ENCODE assay signal across 1 cellular context in the genomic region with DNA sequence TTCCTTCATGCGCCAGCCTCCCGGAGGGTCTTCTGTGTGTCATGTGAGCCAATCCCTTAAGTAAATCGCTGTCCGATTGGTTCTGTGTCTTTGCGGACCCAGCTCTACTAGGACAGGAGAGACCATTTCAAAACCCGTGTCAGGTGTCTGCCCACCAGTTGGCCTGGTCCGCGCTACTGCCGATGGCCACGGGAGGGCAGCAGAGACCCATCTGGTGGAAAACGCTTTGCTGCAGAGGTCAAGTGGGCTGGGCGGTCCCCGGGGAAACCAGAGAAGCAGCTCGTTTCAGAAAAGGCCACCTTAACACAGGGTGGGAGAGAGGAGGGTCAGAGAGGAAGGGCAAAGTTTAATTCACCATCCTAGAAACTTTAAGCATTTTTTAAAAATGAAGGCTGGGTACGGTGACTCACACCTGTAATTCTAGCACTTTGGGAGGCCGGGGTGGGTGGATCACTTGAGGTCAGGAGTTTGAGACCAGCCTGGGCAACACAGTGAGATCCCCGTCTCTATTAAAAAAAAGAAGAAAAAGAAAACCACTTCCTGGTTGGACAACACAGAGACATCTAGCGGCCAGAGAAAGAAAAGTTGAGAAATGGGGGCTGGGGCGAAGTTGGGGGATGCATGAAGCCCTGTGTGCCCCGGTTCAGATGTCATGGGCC.
TF ChIP-seq lines count a peak whose summit lies in the region.

No MANE protein-coding gene starts in this region.

TF ChIP-seq in HepG2, 621 proteins besides CTCF, POLR2A, EP300 and RAD21 (continued from another document and continues in another):
- TF ChIP-seq, protein P1, sequence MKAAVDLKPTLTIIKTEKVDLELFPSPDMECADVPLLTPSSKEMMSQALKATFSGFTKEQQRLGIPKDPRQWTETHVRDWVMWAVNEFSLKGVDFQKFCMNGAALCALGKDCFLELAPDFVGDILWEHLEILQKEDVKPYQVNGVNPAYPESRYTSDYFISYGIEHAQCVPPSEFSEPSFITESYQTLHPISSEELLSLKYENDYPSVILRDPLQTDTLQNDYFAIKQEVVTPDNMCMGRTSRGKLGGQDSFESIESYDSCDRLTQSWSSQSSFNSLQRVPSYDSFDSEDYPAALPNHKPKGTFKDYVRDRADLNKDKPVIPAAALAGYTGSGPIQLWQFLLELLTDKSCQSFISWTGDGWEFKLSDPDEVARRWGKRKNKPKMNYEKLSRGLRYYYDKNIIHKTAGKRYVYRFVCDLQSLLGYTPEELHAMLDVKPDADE (CRISPR knock-in tag; IDR thresholded peaks at IDR 0.05) = no peak
- TF ChIP-seq, protein P2, sequence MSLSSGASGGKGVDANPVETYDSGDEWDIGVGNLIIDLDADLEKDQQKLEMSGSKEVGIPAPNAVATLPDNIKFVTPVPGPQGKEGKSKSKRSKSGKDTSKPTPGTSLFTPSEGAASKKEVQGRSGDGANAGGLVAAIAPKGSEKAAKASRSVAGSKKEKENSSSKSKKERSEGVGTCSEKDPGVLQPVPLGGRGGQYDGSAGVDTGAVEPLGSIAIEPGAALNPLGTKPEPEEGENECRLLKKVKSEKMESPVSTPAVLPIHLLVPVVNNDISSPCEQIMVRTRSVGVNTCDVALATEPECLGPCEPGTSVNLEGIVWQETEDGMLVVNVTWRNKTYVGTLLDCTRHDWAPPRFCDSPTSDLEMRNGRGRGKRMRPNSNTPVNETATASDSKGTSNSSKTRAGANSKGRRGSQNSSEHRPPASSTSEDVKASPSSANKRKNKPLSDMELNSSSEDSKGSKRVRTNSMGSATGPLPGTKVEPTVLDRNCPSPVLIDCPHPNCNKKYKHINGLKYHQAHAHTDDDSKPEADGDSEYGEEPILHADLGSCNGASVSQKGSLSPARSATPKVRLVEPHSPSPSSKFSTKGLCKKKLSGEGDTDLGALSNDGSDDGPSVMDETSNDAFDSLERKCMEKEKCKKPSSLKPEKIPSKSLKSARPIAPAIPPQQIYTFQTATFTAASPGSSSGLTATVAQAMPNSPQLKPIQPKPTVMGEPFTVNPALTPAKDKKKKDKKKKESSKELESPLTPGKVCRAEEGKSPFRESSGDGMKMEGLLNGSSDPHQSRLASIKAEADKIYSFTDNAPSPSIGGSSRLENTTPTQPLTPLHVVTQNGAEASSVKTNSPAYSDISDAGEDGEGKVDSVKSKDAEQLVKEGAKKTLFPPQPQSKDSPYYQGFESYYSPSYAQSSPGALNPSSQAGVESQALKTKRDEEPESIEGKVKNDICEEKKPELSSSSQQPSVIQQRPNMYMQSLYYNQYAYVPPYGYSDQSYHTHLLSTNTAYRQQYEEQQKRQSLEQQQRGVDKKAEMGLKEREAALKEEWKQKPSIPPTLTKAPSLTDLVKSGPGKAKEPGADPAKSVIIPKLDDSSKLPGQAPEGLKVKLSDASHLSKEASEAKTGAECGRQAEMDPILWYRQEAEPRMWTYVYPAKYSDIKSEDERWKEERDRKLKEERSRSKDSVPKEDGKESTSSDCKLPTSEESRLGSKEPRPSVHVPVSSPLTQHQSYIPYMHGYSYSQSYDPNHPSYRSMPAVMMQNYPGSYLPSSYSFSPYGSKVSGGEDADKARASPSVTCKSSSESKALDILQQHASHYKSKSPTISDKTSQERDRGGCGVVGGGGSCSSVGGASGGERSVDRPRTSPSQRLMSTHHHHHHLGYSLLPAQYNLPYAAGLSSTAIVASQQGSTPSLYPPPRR (CRISPR knock-in tag; IDR thresholded peaks at IDR 0.05; ENCODE audit: borderline replicate concordance) = peak; percentile 32; the same call in 1 of the 2 replicates
- TF ChIP-seq THYN1 (CRISPR knock-in tag; IDR thresholded peaks at IDR 0.05; ENCODE audit: borderline replicate concordance, low read depth) (no peak), ZNF121 (CRISPR knock-in tag; IDR thresholded peaks at IDR 0.05) (peak; percentile 100), JUNB (CRISPR knock-in tag; IDR thresholded peaks at IDR 0.05; ENCODE audit: borderline replicate concordance) (no peak), ZNF333 (CRISPR knock-in tag; IDR thresholded peaks at IDR 0.05; ENCODE audit: borderline replicate concordance) (no peak), EZH2 (conservative IDR thresholded peaks at IDR 0.05; ENCODE audit: low read depth, low read length) (no peak), ZNF260 (CRISPR knock-in tag; IDR thresholded peaks at IDR 0.05; ENCODE audit: borderline replicate concordance, low read depth) (no peak), ZFP37 (CRISPR knock-in tag; IDR thresholded peaks at IDR 0.05; ENCODE audit: borderline replicate concordance) (no peak), ZIK1 (CRISPR knock-in tag; IDR thresholded peaks at IDR 0.05; ENCODE audit: borderline replicate concordance, low read depth) (0 out of 2 replicates have a peak, but pooled peaks have one; percentile 32), POLR2AphosphoS2 (IDR thresholded peaks at IDR 0.05; ENCODE audit: low read depth, low read length) (no peak), MEIS2 (CRISPR knock-in tag; IDR thresholded peaks at IDR 0.05) (no peak; the same call in 1 of the 2 replicates), ZMAT3 (CRISPR knock-in tag; conservative IDR thresholded peaks at IDR 0.05) (peak; percentile 51; the same call in 1 of the 2 replicates), BRCA1 (CRISPR knock-in tag; IDR thresholded peaks at IDR 0.05) (no peak), HOXA9 (CRISPR knock-in tag; IDR thresholded peaks at IDR 0.05; ENCODE audit: borderline replicate concordance) (no peak), ZNF205 (CRISPR knock-in tag; IDR thresholded peaks at IDR 0.05) (peak; percentile 78; the same call in 1 of the 2 replicates), BCL6 (CRISPR knock-in tag; IDR thresholded peaks at IDR 0.05) (no peak), TBX2 (CRISPR knock-in tag; IDR thresholded peaks at IDR 0.05; ENCODE audit: borderline replicate concordance) (peak; percentile 83), ZNF841 (CRISPR knock-in tag; IDR thresholded peaks at IDR 0.05; ENCODE audit: borderline replicate concordance) (no peak), CBX5 (CRISPR knock-in tag; IDR thresholded peaks at IDR 0.05; ENCODE audit: borderline replicate concordance) (peak; percentile 79; the same call in 1 of the 2 replicates), MEF2D (CRISPR knock-in tag; IDR thresholded peaks at IDR 0.05) (peak; percentile 56; the same call in 1 of the 2 replicates), ZNF101 (CRISPR knock-in tag; IDR thresholded peaks at IDR 0.05; ENCODE audit: borderline replicate concordance, low read depth) (no peak), POGZ (CRISPR knock-in tag; IDR thresholded peaks at IDR 0.05) (peak; percentile 42; the same call in 1 of the 2 replicates), ZFP90 (CRISPR knock-in tag; IDR thresholded peaks at IDR 0.05; ENCODE audit: borderline replicate concordance) (0 out of 2 replicates have a peak, but pooled peaks have one; percentile 69), SMYD3 (CRISPR knock-in tag; IDR thresholded peaks at IDR 0.05) (0 out of 2 replicates have a peak, but pooled peaks have one; percentile 57), ZNF431 (CRISPR knock-in tag; IDR thresholded peaks at IDR 0.05; ENCODE audit: borderline replicate concordance, low read depth) (no peak), EEA1 (CRISPR knock-in tag; IDR thresholded peaks at IDR 0.05; ENCODE audit: borderline replicate concordance) (0 out of 2 replicates have a peak, but pooled peaks have one; percentile 31), ZSCAN31 (CRISPR knock-in tag; IDR thresholded peaks at IDR 0.05; ENCODE audit: low read depth) (peak; percentile 64; the same call in 1 of the 2 replicates), MXI1 (IDR thresholded peaks at IDR 0.05; ENCODE audit: borderline replicate concordance, low read depth, low read length) (peak; percentile 45; the same call in 1 of the 3 replicates), SOX13 (IDR thresholded peaks at IDR 0.05) (no peak), SOX13 (CRISPR knock-in tag; conservative IDR thresholded peaks at IDR 0.05 in 1 of 2, IDR thresholded peaks at IDR 0.05 in 1 of 2) (peak in 1 of 2 experiments; percentile 25; a peak in 1 of 4 replicates), GTF3A (CRISPR knock-in tag; conservative IDR thresholded peaks at IDR 0.05) (peak; percentile 93), SETDB1 (CRISPR knock-in tag; IDR thresholded peaks at IDR 0.05; ENCODE audit: borderline replicate concordance) (no peak), ZNF615 (CRISPR knock-in tag; IDR thresholded peaks at IDR 0.05; ENCODE audit: borderline replicate concordance) (no peak), ZSCAN9 (CRISPR knock-in tag; IDR thresholded peaks at IDR 0.05; ENCODE audit: borderline replicate concordance) (peak; percentile 66; the same call in 1 of the 2 replicates), RFX3 (CRISPR knock-in tag; IDR thresholded peaks at IDR 0.05) (peak; percentile 48), DNMT3B (CRISPR knock-in tag; conservative IDR thresholded peaks at IDR 0.05) (no peak), ZBTB38 (CRISPR knock-in tag; IDR thresholded peaks at IDR 0.05) (peak; percentile 48; the same call in 1 of the 2 replicates), ZNF562 (CRISPR knock-in tag; IDR thresholded peaks at IDR 0.05; ENCODE audit: borderline replicate concordance) (no peak), KDM3A (CRISPR knock-in tag; IDR thresholded peaks at IDR 0.05; ENCODE audit: low read depth) (peak; percentile 77; the same call in 1 of the 2 replicates), ZBTB7A (CRISPR knock-in tag; IDR thresholded peaks at IDR 0.05) (peak; percentile 54; the same call in 1 of the 2 replicates), ZNF761 (CRISPR knock-in tag; conservative IDR thresholded peaks at IDR 0.05) (0 out of 2 replicates have a peak, but pooled peaks have one; percentile 86), ZSCAN20 (CRISPR knock-in tag; IDR thresholded peaks at IDR 0.05; ENCODE audit: borderline replicate concordance) (no peak), MIXL1 (CRISPR knock-in tag; IDR thresholded peaks at IDR 0.05) (no peak), ZMYM2 (CRISPR knock-in tag; IDR thresholded peaks at IDR 0.05) (peak; percentile 76; the same call in 1 of the 2 replicates)
- TF ChIP-seq, protein P3, sequence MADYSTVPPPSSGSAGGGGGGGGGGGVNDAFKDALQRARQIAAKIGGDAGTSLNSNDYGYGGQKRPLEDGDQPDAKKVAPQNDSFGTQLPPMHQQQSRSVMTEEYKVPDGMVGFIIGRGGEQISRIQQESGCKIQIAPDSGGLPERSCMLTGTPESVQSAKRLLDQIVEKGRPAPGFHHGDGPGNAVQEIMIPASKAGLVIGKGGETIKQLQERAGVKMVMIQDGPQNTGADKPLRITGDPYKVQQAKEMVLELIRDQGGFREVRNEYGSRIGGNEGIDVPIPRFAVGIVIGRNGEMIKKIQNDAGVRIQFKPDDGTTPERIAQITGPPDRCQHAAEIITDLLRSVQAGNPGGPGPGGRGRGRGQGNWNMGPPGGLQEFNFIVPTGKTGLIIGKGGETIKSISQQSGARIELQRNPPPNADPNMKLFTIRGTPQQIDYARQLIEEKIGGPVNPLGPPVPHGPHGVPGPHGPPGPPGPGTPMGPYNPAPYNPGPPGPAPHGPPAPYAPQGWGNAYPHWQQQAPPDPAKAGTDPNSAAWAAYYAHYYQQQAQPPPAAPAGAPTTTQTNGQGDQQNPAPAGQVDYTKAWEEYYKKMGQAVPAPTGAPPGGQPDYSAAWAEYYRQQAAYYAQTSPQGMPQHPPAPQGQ (CRISPR knock-in tag; IDR thresholded peaks at IDR 0.05; ENCODE audit: borderline replicate concordance) = no peak
- TF ChIP-seq, protein P4, sequence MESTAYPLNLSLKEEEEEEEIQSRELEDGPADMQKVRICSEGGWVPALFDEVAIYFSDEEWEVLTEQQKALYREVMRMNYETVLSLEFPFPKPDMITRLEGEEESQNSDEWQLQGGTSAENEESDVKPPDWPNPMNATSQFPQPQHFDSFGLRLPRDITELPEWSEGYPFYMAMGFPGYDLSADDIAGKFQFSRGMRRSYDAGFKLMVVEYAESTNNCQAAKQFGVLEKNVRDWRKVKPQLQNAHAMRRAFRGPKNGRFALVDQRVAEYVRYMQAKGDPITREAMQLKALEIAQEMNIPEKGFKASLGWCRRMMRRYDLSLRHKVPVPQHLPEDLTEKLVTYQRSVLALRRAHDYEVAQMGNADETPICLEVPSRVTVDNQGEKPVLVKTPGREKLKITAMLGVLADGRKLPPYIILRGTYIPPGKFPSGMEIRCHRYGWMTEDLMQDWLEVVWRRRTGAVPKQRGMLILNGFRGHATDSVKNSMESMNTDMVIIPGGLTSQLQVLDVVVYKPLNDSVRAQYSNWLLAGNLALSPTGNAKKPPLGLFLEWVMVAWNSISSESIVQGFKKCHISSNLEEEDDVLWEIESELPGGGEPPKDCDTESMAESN (CRISPR knock-in tag; conservative IDR thresholded peaks at IDR 0.05) = peak; percentile 64; the same call in 1 of the 2 replicates
- TF ChIP-seq, protein P5, sequence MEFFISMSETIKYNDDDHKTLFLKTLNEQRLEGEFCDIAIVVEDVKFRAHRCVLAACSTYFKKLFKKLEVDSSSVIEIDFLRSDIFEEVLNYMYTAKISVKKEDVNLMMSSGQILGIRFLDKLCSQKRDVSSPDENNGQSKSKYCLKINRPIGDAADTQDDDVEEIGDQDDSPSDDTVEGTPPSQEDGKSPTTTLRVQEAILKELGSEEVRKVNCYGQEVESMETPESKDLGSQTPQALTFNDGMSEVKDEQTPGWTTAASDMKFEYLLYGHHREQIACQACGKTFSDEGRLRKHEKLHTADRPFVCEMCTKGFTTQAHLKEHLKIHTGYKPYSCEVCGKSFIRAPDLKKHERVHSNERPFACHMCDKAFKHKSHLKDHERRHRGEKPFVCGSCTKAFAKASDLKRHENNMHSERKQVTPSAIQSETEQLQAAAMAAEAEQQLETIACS (CRISPR knock-in tag; IDR thresholded peaks at IDR 0.05) = no peak
- TF ChIP-seq, protein P6, sequence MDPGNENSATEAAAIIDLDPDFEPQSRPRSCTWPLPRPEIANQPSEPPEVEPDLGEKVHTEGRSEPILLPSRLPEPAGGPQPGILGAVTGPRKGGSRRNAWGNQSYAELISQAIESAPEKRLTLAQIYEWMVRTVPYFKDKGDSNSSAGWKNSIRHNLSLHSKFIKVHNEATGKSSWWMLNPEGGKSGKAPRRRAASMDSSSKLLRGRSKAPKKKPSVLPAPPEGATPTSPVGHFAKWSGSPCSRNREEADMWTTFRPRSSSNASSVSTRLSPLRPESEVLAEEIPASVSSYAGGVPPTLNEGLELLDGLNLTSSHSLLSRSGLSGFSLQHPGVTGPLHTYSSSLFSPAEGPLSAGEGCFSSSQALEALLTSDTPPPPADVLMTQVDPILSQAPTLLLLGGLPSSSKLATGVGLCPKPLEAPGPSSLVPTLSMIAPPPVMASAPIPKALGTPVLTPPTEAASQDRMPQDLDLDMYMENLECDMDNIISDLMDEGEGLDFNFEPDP (CRISPR knock-in tag; conservative IDR thresholded peaks at IDR 0.05) = no peak
- TF ChIP-seq, protein P7, sequence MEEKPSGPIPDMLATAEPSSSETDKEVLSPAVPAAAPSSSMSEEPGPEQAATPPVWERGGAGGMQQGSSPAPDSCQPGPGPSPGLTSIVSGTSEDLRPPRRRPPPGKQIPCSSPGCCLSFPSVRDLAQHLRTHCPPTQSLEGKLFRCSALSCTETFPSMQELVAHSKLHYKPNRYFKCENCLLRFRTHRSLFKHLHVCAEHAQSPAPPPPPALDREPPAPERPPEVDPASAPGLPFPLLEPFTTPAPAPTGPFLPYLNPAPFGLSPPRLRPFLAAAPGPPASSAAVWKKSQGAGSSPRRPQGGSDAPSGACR (CRISPR knock-in tag; IDR thresholded peaks at IDR 0.05) = 0 out of 2 replicates have a peak, but pooled peaks have one; percentile 55
